ENCODE assay signal across 10 cellular contexts in the genomic region with DNA sequence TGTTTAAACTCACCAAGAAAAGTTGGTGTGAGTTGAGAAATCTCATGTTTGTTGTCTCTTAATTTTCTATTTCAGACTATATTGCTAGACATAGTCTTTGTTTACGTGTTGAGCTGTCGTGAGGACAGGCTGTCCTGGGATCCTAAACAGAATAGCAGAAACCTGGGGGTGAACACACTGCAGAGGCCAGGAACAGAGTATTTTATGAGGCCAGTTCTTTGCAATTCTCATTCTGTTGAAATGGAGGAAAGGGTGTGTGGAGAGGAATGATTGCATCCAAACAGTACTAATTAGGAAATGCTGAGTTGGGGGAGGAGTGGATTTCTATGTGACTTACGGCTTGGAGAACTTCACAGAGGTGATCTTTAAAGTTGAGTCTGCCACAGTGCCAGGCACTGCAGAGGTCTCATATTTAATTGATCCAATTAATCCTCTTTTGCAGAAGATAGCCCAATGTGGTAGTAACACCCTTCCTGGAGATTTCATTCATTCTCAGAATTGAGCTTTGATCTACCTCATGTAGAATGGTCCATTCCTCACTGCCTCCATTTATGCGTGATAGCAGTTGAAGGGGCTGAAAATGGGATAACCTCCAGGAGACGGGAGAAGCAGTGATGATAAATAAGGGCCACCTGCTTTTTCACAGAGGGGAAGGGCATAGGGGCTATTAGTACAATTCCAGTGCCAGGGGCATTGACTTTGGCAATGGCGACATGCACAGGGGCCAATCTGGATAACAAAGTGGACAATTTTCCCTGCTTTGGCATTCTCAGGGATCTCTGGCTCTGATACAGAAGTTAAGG.
A peak's percentile ranks its signal among the peaks of the same experiment; 100 is the strongest.
DNase-seq lines count a peak whose midpoint lies in the region; ATAC-seq and TF ChIP-seq lines count a peak whose summit lies in the region.
"Had no signal": no experiment of that assay in that cellular context is flagged by ENCODE, and none has a peak within 500 bp of the region (broad histone marks: within the 10 kb centered on the region; RNA-seq: fewer than 3 reads in every experiment).

No MANE protein-coding gene starts in this region.

- TF ChIP-seq CTCF in OCI-LY7 (conservative IDR thresholded peaks at IDR 0.05; ENCODE audit: low read length), result no peak
- TF ChIP-seq CTCF in body of pancreas (IDR thresholded peaks at IDR 0.05), result no peak
- no peak for TF ChIP-seq CTCF in stomach (IDR thresholded peaks at IDR 0.05)

- CTCF ChIA-PET in activated CD4-positive, alpha-beta T cell treated with anti-CD3 and anti-CD28 coated beads, Interleukin-2, amount 10 ng/mL, durations not matched to agents 7 days and 5 days (lab: Charles Lee), result interaction anchor here (0.8 to 5.2 kb wide), 6 partner anchors 10 to 283 kb away, joined by 3 to 26 read pairs (median 4); a partner anchor contains a TSS
- CTCF ChIA-PET in OCI-LY7 (lab: Charles Lee; ENCODE audit: unreplicated experiment), result no interaction called here

- no peak for TF ChIP-seq EP300 in stomach (IDR thresholded peaks at IDR 0.05)

- intact Hi-C loops in OCI-LY7 (cut with micrococcal nuclease; ENCODE audit: unreplicated experiment) (no loop called here), body of pancreas (cut with DNase I) (no loop called here), stomach (cut with DNase I; ENCODE audit: low total_unique reads) (no loop called here), aorta (cut with DNase I) (loop anchor here (5.0 to 10.0 kb wide), 2 partner anchors 61 to 124 kb away; no protein-coding TSS in a partner anchor)

- no peaks in the 10 kb centered on the region for H3K9me2 ChIP-seq in OCI-LY7 (ENCODE audit: insufficient read depth, low read length)

- peaks cover 57% of the 10 kb centered on the region for H3K36me3 Mint-ChIP-seq in activated CD4-positive, alpha-beta T cell treated with anti-CD3 and anti-CD28 coated beads, Interleukin-2, amount 10 ng/mL, durations not matched to agents 7 days and 5 days (ENCODE audit: low read depth)

- no peaks in the 10 kb centered on the region for H3K9me3 ChIP-seq in OCI-LY7 (ENCODE audit: low read length)
- H3K9me3 ChIP-seq in body of pancreas, result no peaks in the 10 kb centered on the region
- H3K9me3 ChIP-seq in stomach, result no peaks in the 10 kb centered on the region
- H3K9me3 ChIP-seq in aorta (ENCODE audit: control insufficient read depth, low read length), result no peaks in the 10 kb centered on the region

- peak overlapping the region; percentile 97 for H3K4me2 ChIP-seq in OCI-LY7 (ENCODE audit: low read length)

- H3K36me3 ChIP-seq in OCI-LY7 (ENCODE audit: insufficient read depth, low read length) (no peaks in the 10 kb centered on the region), body of pancreas (replicated peaks in 1 of 2; ENCODE audit: insufficient read depth in 1 of 2, low read depth in 2 of 2) (no peaks in the 10 kb centered on the region), stomach (no peaks in the 10 kb centered on the region), aorta (ENCODE audit: control insufficient read depth in 1 of 2, insufficient read depth in 2 of 2, low read length in 1 of 2) (no peaks in the 10 kb centered on the region)

- TF ChIP-seq POLR2A in body of pancreas (IDR thresholded peaks at IDR 0.05) (no peak), stomach (IDR thresholded peaks at IDR 0.05) (no peak)

- peak overlapping the region; percentile 90 for H3K27ac Mint-ChIP-seq in activated CD4-positive, alpha-beta T cell treated with anti-CD3 and anti-CD28 coated beads, Interleukin-2, amount 10 ng/mL, durations not matched to agents 7 days and 5 days

- H3K4me3 ChIP-seq in OCI-LY7 (ENCODE audit: low read depth, low read length, poor library complexity, severe bottlenecking) (peak overlapping the region; percentile 84), body of pancreas (no peak overlapping the region), stomach (peak overlapping the region in 3 of 4 donors; percentile 2 to 79 (median 72)), aorta (ENCODE audit: low read length in 2 of 2) (no peak overlapping the region)

- no peaks in the 10 kb centered on the region for H4K20me1 ChIP-seq in OCI-LY7 (ENCODE audit: insufficient read depth, low read length)

- peaks cover 2% of the 10 kb centered on the region for H3K9me3 Mint-ChIP-seq in activated CD4-positive, alpha-beta T cell treated with anti-CD3 and anti-CD28 coated beads, Interleukin-2, amount 10 ng/mL, durations not matched to agents 7 days and 5 days

- WGBS in body of pancreas, 2 donors, result 32 to 41% methylated on average over 6 of the region's 6 CpGs
- 34 to 64% (median 44%) methylated on average over 6 of the region's 6 CpGs for WGBS in stomach, 5 donors
- WGBS in aorta, 2 donors, result 44 to 49% methylated on average over 6 of the region's 6 CpGs

- no TSS peak for BruUV-seq in OCI-LY7 (replicated peaks; lab: Mats Ljungman, UMichigan)

- H3K79me2 ChIP-seq in OCI-LY7 (ENCODE audit: insufficient read depth, low read depth, low read length), result peaks cover 50% of the 10 kb centered on the region; the same call in 1 of the 2 replicates

- no peak overlapping the region for H2AFZ ChIP-seq in OCI-LY7 (ENCODE audit: low read length)

- no peaks in the 10 kb centered on the region for H3K27me3 ChIP-seq in body of pancreas
- H3K27me3 ChIP-seq in stomach, result no peaks in the 10 kb centered on the region
- H3K27me3 ChIP-seq in aorta (ENCODE audit: control insufficient read depth in 1 of 2, insufficient read depth in 2 of 2, low read length in 1 of 2), result no peaks in the 10 kb centered on the region

- peak overlapping the region; percentile 7 for H3K27ac ChIP-seq in OCI-LY7 (ENCODE audit: low read depth, low read length, poor library complexity, severe bottlenecking)
- H3K27ac ChIP-seq in body of pancreas, result peak overlapping the region; percentile 66 to 95 (median 81)
- peak overlapping the region; percentile 62 to 97 (median 93) for H3K27ac ChIP-seq in stomach
- H3K27ac ChIP-seq in aorta (ENCODE audit: low read depth in 1 of 2, low read length in 2 of 2), result peak overlapping the region in 1 of 2 donors; percentile 17

- ATAC-seq in body of pancreas, result no peak
- ATAC-seq in aorta (ENCODE audit: low FRiP score), result no peak
- no peak for ATAC-seq in GM21528 (IDR thresholded peaks at IDR 0.05; ENCODE audit: low FRiP score, unreplicated experiment)

- DNase-seq in activated CD4-positive, alpha-beta T cell treated with anti-CD3 and anti-CD28 coated beads, Interleukin-2, amount 10 ng/mL, durations not matched to agents 7 days and 5 days, result no peak
- DNase-seq in activated CD4-positive, alpha-beta T cell treated with anti-CD3 and anti-CD28 coated beads for 48 hours, result no peak
- DNase-seq in OCI-LY7 (ENCODE audit: low spot score) (no peak), body of pancreas (peak; percentile 38 to 72 (median 61)), stomach (peak; percentile 57), aorta (no peak)
- no peak for DNase-seq in effector CD4-positive, alpha-beta T cell
- DNase-seq: activated CD4-positive, alpha-beta T cell treated with anti-CD3 and anti-CD28 coated beads for 1 hour; islet precursor cell had no signal

- peaks cover 75% of the 10 kb centered on the region for H3K4me1 ChIP-seq in OCI-LY7 (ENCODE audit: insufficient read depth, low read length, poor library complexity, severe bottlenecking)
- H3K4me1 ChIP-seq in body of pancreas, result peaks cover 72% of the 10 kb centered on the region
- peaks cover 42 to 74% (median 58%) of the 10 kb centered on the region in 4 donors for H3K4me1 ChIP-seq in stomach
- H3K4me1 ChIP-seq in aorta (ENCODE audit: control insufficient read depth in 1 of 2, insufficient read depth in 2 of 2, low read length in 2 of 2), result peaks cover 2 to 9% of the 10 kb centered on the region in 2 donors

- POLR2A ChIA-PET in activated CD4-positive, alpha-beta T cell treated with anti-CD3 and anti-CD28 coated beads, Interleukin-2, amount 10 ng/mL, durations not matched to agents 7 days and 5 days (lab: Charles Lee), result no interaction called here
- POLR2A ChIA-PET in OCI-LY7 (lab: Charles Lee), result interaction anchor here (1.0 to 4.8 kb wide), 14 partner anchors 8 to 196 kb away, joined by 3 to 46 read pairs (median 8); no protein-coding TSS in a partner anchor

- H3K4me3 Mint-ChIP-seq in activated CD4-positive, alpha-beta T cell treated with anti-CD3 and anti-CD28 coated beads, Interleukin-2, amount 10 ng/mL, durations not matched to agents 7 days and 5 days, result peak overlapping the region; percentile 99

- H3K4me1 Mint-ChIP-seq in activated CD4-positive, alpha-beta T cell treated with anti-CD3 and anti-CD28 coated beads, Interleukin-2, amount 10 ng/mL, durations not matched to agents 7 days and 5 days, result peaks cover 71% of the 10 kb centered on the region

- no peaks in the 10 kb centered on the region for H3K27me3 Mint-ChIP-seq in activated CD4-positive, alpha-beta T cell treated with anti-CD3 and anti-CD28 coated beads, Interleukin-2, amount 10 ng/mL, durations not matched to agents 7 days and 5 days

Comparison
In these comparisons a context has a peak if more than half of its experiments do, and no peak if none do; other contexts are left out.
1. DNase-seq: peak in body of pancreas (4 of 4) and stomach (single experiment); none in activated CD4-positive, alpha-beta T cell treated with anti-CD3 and anti-CD28 coated beads, Interleukin-2, amount 10 ng/mL, durations not matched to agents 7 days and 5 days (single experiment), activated CD4-positive, alpha-beta T cell treated with anti-CD3 and anti-CD28 coated beads for 48 hours (single experiment), OCI-LY7 (single experiment), aorta (0 of 2) and effector CD4-positive, alpha-beta T cell (single experiment).
2. H3K4me3 ChIP-seq: peak in OCI-LY7 (single experiment) and stomach (3 of 4); none in body of pancreas (0 of 2) and aorta (0 of 2).
3. intact Hi-C loops: an anchor here in aorta (5.0 to 10.0 kb wide); none called in OCI-LY7, body of pancreas and stomach.